ENCODE assay signal across 27 cellular contexts in the genomic region with DNA sequence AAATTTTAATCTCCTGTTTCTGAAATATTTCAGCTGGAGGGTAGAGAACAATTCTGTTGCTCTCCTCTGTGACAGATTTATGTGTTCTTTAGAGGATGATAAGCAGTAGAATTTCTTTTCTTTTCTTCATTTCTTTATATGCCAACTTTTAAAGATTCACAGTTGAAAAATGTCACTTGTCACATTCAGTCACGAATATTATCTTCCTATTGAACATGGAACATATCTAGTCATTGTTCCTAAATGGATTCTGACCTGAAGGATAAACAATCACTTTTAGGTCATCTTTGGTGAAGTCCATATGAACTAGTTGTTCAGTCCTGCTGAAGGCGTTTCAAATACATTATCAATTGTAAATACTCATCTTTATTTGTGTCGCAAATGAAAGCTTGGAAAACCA.
"Had no signal": no experiment of that assay in that cellular context is flagged by ENCODE, and none has a peak within 500 bp of the region (broad histone marks: within the 10 kb centered on the region; RNA-seq: fewer than 3 reads in every experiment).

No MANE protein-coding gene starts in this region.

- DNase-seq: activated CD4-positive, alpha-beta T cell treated with anti-CD3 and anti-CD28 coated beads for 36 hours; activated CD4-positive, CD25-positive, alpha-beta regulatory T cell; activated CD8-positive, alpha-beta memory T cell treated with anti-CD3 and anti-CD28 coated beads, Interleukin-2, amount 10 ng/mL, durations not matched to agents 7 days and 5 days; activated CD8-positive, alpha-beta T cell treated with anti-CD3 and anti-CD28 coated beads, Interleukin-2, amount 10 ng/mL, durations not matched to agents 7 days and 5 days; activated naive CD4-positive, alpha-beta T cell; activated T-cell treated with anti-CD3 and anti-CD28 coated beads for 4 hours; activated T-cell treated with anti-CD3 and anti-CD28 coated beads, Interleukin-2, amount 50 U/mL, for 72 hours; dermis blood vessel endothelial cell; effector CD4-positive, alpha-beta T cell; head of caudate nucleus; hippocampal formation; kidney; midbrain; naive thymus-derived CD4-positive, alpha-beta T cell; pancreas; retina; small intestine; stimulated activated CD4-positive, alpha-beta T cell treated with anti-CD3 and anti-CD28 coated beads, Interleukin-1b, Interleukin-23, amount 100 ng/mL, for 48 hours; stimulated activated CD4-positive, alpha-beta T cell treated with anti-CD3 and anti-CD28 coated beads, Interleukin-4, amount 100 ng/mL, for 4 hours; stimulated activated CD8-positive, alpha-beta memory T cell treated with anti-CD3 and anti-CD28 coated beads, Interleukin-4, amount 100 ng/mL, for 48 hours; stimulated activated naive CD8-positive, alpha-beta T cell treated with anti-CD3 and anti-CD28 coated beads, Interleukin-15, amount 100 ng/mL, for 72 hours; substantia nigra; upper lobe of right lung had no signal

- H3K4me1 ChIP-seq: pancreas, prostate gland, upper lobe of right lung had no signal

- H3K27me3 ChIP-seq: pancreas, upper lobe of right lung had no signal

- H3K36me3 ChIP-seq: pancreas, prostate gland, upper lobe of right lung had no signal

- H3K4me3 ChIP-seq: pancreas, prostate gland, upper lobe of right lung had no signal

- ATAC-seq: activated CD4-positive, alpha-beta T cell treated with anti-CD3 and anti-CD28 coated beads for 36 hours; activated CD8-positive, alpha-beta memory T cell treated with anti-CD3 and anti-CD28 coated beads, Interleukin-2, amount 10 ng/mL, durations not matched to agents 7 days and 5 days; activated CD8-positive, alpha-beta T cell treated with anti-CD3 and anti-CD28 coated beads, Interleukin-2, amount 10 ng/mL, durations not matched to agents 7 days and 5 days; activated naive CD4-positive, alpha-beta T cell treated with anti-CD3 and anti-CD28 coated beads, Interleukin-2, amount 50 U/mL, for 72 hours; activated T-cell treated with anti-CD3 and anti-CD28 coated beads, Interleukin-2, amount 50 U/mL, for 72 hours; naive thymus-derived CD4-positive, alpha-beta T cell; pancreas; sciatic nerve; stimulated activated memory B cell treated with anti-CD40 and anti-IgM and Interleukin-4, amounts not matched to agents 10 μg/mL and 1 μg/mL and 100 μg/mL, for 72 hours; stimulated activated naive CD8-positive, alpha-beta T cell treated with anti-CD3 and anti-CD28 coated beads, Interleukin-15, amount 100 ng/mL, for 72 hours; upper lobe of right lung had no signal

- H3K9me3 ChIP-seq: pancreas, prostate gland, upper lobe of right lung had no signal

- H3K27ac ChIP-seq: pancreas, prostate gland, upper lobe of right lung had no signal
